21 cellular contexts compared by ENCODE assay signal in genomic region chr17:11943759-11944347, GRCh38.
"Had no signal": no experiment of that assay in that cellular context is flagged by ENCODE, and none has a peak within 500 bp of the region (broad histone marks: within the 10 kb centered on the region; RNA-seq: fewer than 3 reads in every experiment).

No MANE protein-coding gene starts in this region.

- H3K4me3 ChIP-seq: adrenal gland, hepatocyte, lower lobe of right lung, upper lobe of right lung had no signal

- H3K4me3 Mint-ChIP-seq: activated T-cell treated with anti-CD3 and anti-CD28 coated beads, Interleukin-2, amount 50 U/mL, for 72 hours; natural killer cell treated with Interleukin-12 subunit alpha and Interleukin-12 subunit beta and Interleukin-15 and Interleukin-18, amount 100 ng/mL, for 72 hours; stimulated activated naive CD8-positive, alpha-beta T cell treated with anti-CD3 and anti-CD28 coated beads, Interleukin-15, amount 100 ng/mL, for 72 hours had no signal

- H3K4me1 Mint-ChIP-seq: stimulated activated naive CD8-positive, alpha-beta T cell treated with anti-CD3 and anti-CD28 coated beads, Interleukin-15, amount 100 ng/mL, for 72 hours had no signal

- H3K36me3 ChIP-seq: adrenal gland, lower lobe of right lung, upper lobe of right lung had no signal

- H2AFZ ChIP-seq: hepatocyte had no signal

- H3K27me3 Mint-ChIP-seq: natural killer cell treated with Interleukin-12 subunit alpha and Interleukin-12 subunit beta and Interleukin-15 and Interleukin-18, amount 100 ng/mL, for 72 hours; stimulated activated naive CD8-positive, alpha-beta T cell treated with anti-CD3 and anti-CD28 coated beads, Interleukin-15, amount 100 ng/mL, for 72 hours had no signal

- H3K4me2 ChIP-seq: hepatocyte had no signal

- H3K9me3 ChIP-seq: adrenal gland, lower lobe of right lung, upper lobe of right lung had no signal

- H3K27ac Mint-ChIP-seq: activated naive CD4-positive, alpha-beta T cell treated with anti-CD3 and anti-CD28 coated beads, Interleukin-2, amount 50 U/mL, for 72 hours; activated T-cell treated with anti-CD3 and anti-CD28 coated beads, Interleukin-2, amount 50 U/mL, for 72 hours; natural killer cell treated with Interleukin-12 subunit alpha and Interleukin-12 subunit beta and Interleukin-15 and Interleukin-18, amount 100 ng/mL, for 72 hours; stimulated activated naive CD8-positive, alpha-beta T cell treated with anti-CD3 and anti-CD28 coated beads, Interleukin-15, amount 100 ng/mL, for 72 hours had no signal

- H3K79me2 ChIP-seq: hepatocyte had no signal

- H3K4me1 ChIP-seq: lower lobe of right lung, upper lobe of right lung had no signal

- H3K27ac ChIP-seq: adrenal gland, hepatocyte, lower lobe of right lung, upper lobe of right lung, VCaP had no signal

- H3K9me3 Mint-ChIP-seq: activated T-cell treated with anti-CD3 and anti-CD28 coated beads, Interleukin-2, amount 50 U/mL, for 72 hours; natural killer cell treated with Interleukin-12 subunit alpha and Interleukin-12 subunit beta and Interleukin-15 and Interleukin-18, amount 100 ng/mL, for 72 hours; stimulated activated naive CD8-positive, alpha-beta T cell treated with anti-CD3 and anti-CD28 coated beads, Interleukin-15, amount 100 ng/mL, for 72 hours had no signal

- H3K36me3 Mint-ChIP-seq: activated naive CD4-positive, alpha-beta T cell treated with anti-CD3 and anti-CD28 coated beads, Interleukin-2, amount 50 U/mL, for 72 hours; natural killer cell treated with Interleukin-12 subunit alpha and Interleukin-12 subunit beta and Interleukin-15 and Interleukin-18, amount 100 ng/mL, for 72 hours had no signal

- DNase-seq: activated CD4-positive, CD25-positive, alpha-beta regulatory T cell treated with anti-CD3 and anti-CD28 coated beads, Interleukin-2, amount 50 U/mL, for 72 hours; activated CD8-positive, alpha-beta memory T cell treated with anti-CD3 and anti-CD28 coated beads for 24 hours; activated gamma-delta T cell; activated T-cell treated with anti-CD3 and anti-CD28 coated beads, Interleukin-2, amount 50 U/mL, for 72 hours; adrenal gland; effector CD4-positive, alpha-beta T cell; foreskin fibroblast; left cardiac atrium; lower lobe of right lung; nucleus accumbens; right cardiac atrium; small intestine; stimulated activated CD4-positive, alpha-beta T cell treated with anti-CD3 and anti-CD28 coated beads, Interleukin-15, amount 100 ng/mL, for 24 hours; stimulated activated CD4-positive, alpha-beta T cell treated with anti-CD3 and anti-CD28 coated beads, Interleukin-4, amount 100 ng/mL, for 1 hour; stimulated activated naive CD8-positive, alpha-beta T cell treated with anti-CD3 and anti-CD28 coated beads, Interleukin-15, amount 100 ng/mL, for 72 hours; T1000; upper lobe of right lung had no signal

- ATAC-seq: activated naive CD4-positive, alpha-beta T cell treated with anti-CD3 and anti-CD28 coated beads, Interleukin-2, amount 50 U/mL, for 72 hours; activated T-cell treated with anti-CD3 and anti-CD28 coated beads, Interleukin-2, amount 50 U/mL, for 72 hours; lower lobe of right lung; natural killer cell treated with Interleukin-12 subunit alpha and Interleukin-12 subunit beta and Interleukin-15 and Interleukin-18, amount 100 ng/mL, for 72 hours; right cardiac atrium; stimulated activated naive CD8-positive, alpha-beta T cell treated with anti-CD3 and anti-CD28 coated beads, Interleukin-15, amount 100 ng/mL, for 72 hours; upper lobe of right lung had no signal

- H3K27me3 ChIP-seq: adrenal gland, hepatocyte, upper lobe of right lung had no signal
